ENCODE assay signal across 12 cellular contexts in the genomic region with DNA sequence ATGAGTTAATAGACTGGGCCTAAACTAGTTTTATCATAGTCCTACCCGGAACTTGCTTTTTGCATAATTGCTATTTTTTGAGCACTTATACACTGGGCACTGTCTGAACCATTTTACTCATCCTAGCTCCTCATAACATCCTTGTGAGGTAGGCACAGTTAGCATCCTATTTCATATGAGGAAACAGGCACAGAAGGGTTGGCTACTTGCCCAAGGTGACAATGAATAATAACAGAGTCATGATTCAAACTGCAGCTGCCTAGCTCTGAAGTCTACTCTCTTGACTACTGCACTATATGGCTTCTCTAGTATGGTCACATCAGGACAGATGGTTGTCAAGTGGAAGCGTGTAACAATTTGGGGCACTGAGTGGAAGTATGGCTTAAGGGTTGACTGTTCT. TPM values are rescaled to one million over a fixed set of nuclear protein-coding genes. Genes with fewer than 3 reads are reported as not detected.
DNase-seq lines count a peak whose midpoint lies in the region; FAIRE-seq and TF ChIP-seq lines count a peak whose summit lies in the region.
"Had no signal": no experiment of that assay in that cellular context is flagged by ENCODE, and none has a peak within 500 bp of the region (broad histone marks: within the 10 kb centered on the region; RNA-seq: fewer than 3 reads in every experiment).

No MANE protein-coding gene starts in this region.

- H3K36me3 ChIP-seq in brain microvascular endothelial cell (replicated peaks), result no peaks in the 10 kb centered on the region
- H3K36me3 ChIP-seq in small intestine (ENCODE audit: control insufficient read depth in 2 of 2, insufficient read depth in 2 of 2, low read length in 2 of 2), result no peaks in the 10 kb centered on the region
- H3K36me3 ChIP-seq: right lobe of liver, tibial artery had no signal

- H3K27ac ChIP-seq in brain microvascular endothelial cell (no peak overlapping the region), small intestine (ENCODE audit: low read depth in 1 of 2, low read length in 1 of 2) (no peak overlapping the region)
- H3K27ac ChIP-seq: right lobe of liver, tibial artery had no signal

- DNase-seq in NCI-H748 (lab: John Stamatoyannopoulos, UW; ENCODE audit: unreplicated experiment) (peak; percentile 54), NCI-H748 treated with DMSO at 0.1 percent for 48 hours (lab: John Stamatoyannopoulos, UW) (no peak), NCI-H2227 (lab: John Stamatoyannopoulos, UW; ENCODE audit: unreplicated experiment) (peak; percentile 24), brain microvascular endothelial cell (peak; percentile 89), small intestine (peak; percentile 62), CD14-positive monocyte (ENCODE audit: low spot score) (no peak)
- no peak for DNase-seq in stimulated activated CD4-positive, alpha-beta T cell treated with anti-CD3 and anti-CD28 coated beads, Interleukin-12 subunit alpha, Interleukin-12 subunit beta, amount 100 ng/mL, for 4 hours
- DNase-seq in stimulated activated naive CD4-positive, alpha-beta T cell (lab: John Stamatoyannopoulos, UW), result no peak
- DNase-seq: right lobe of liver, tibial artery had no signal

- no peak for TF ChIP-seq CTCF in brain microvascular endothelial cell (IDR thresholded peaks at IDR 0.05; ENCODE audit: low read depth, low read length, missing control alignments)
- no peak for TF ChIP-seq CTCF in CD14-positive monocyte (IDR thresholded peaks at IDR 0.05)

- FAIRE-seq in small intestine (lab: Jason Lieb, UNC), result no peak
- FAIRE-seq: A204.1 had no signal

- H3K27me3 ChIP-seq in brain microvascular endothelial cell (replicated peaks), result no peaks in the 10 kb centered on the region
- H3K27me3 ChIP-seq in small intestine (ENCODE audit: control insufficient read depth in 2 of 2, insufficient read depth in 2 of 2, low read length in 2 of 2), result no peaks in the 10 kb centered on the region
- H3K27me3 ChIP-seq: right lobe of liver, tibial artery had no signal

- no peak overlapping the region for H3K27ac Mint-ChIP-seq in CD14-positive monocyte
- H3K27ac Mint-ChIP-seq: T-helper 1 cell treated with Interleukin-12 subunit alpha and Interleukin-12 subunit beta and Interleukin-4 antibody, amounts not matched to agents 30 μg/mL and 1 μg/mL, for 36 hours had no signal

- H3K4me3 ChIP-seq in brain microvascular endothelial cell (ENCODE audit: low read depth, low read length) (no peak overlapping the region), small intestine (ENCODE audit: low read depth in 1 of 2, low read length in 2 of 2) (no peak overlapping the region)
- H3K4me3 ChIP-seq: right lobe of liver, tibial artery had no signal

- no peaks in the 10 kb centered on the region for H3K9me3 ChIP-seq in small intestine (ENCODE audit: control insufficient read depth, low read depth)
- H3K9me3 ChIP-seq: right lobe of liver, tibial artery had no signal

- in situ Hi-C loops in brain microvascular endothelial cell (cut with HindIII; ENCODE audit: low pct_ligation_motif_present, low sequenced_read_pairs), result no loop called here

- no peaks in the 10 kb centered on the region for H3K36me3 Mint-ChIP-seq in CD14-positive monocyte

- no peaks in the 10 kb centered on the region for H3K9me3 Mint-ChIP-seq in CD14-positive monocyte
- H3K9me3 Mint-ChIP-seq: T-helper 1 cell treated with Interleukin-12 subunit alpha and Interleukin-12 subunit beta and Interleukin-4 antibody, amounts not matched to agents 30 μg/mL and 1 μg/mL, for 36 hours had no signal

- WGBS in small intestine, 3 donors, result 66 to 75% (median 75%) methylated on average over 2 of the region's 2 CpGs

- intact Hi-C loops in CD14-positive monocyte (cut with micrococcal nuclease), result no loop called here

- H3K4me3 Mint-ChIP-seq in CD14-positive monocyte, result no peak overlapping the region
- H3K4me3 Mint-ChIP-seq: T-helper 1 cell treated with Interleukin-12 subunit alpha and Interleukin-12 subunit beta and Interleukin-4 antibody, amounts not matched to agents 30 μg/mL and 1 μg/mL, for 36 hours had no signal

- H3K4me1 ChIP-seq in small intestine (ENCODE audit: control insufficient read depth in 2 of 2, insufficient read depth in 1 of 2, low read depth in 1 of 2, low read length in 1 of 2), result no peaks in the 10 kb centered on the region
- H3K4me1 ChIP-seq: right lobe of liver, tibial artery had no signal

- H3K4me1 Mint-ChIP-seq in CD14-positive monocyte, result peaks cover 3% of the 10 kb centered on the region

- no peaks in the 10 kb centered on the region for H3K27me3 Mint-ChIP-seq in CD14-positive monocyte (ENCODE audit: low read depth in 3 of 3)

RNA-seq across cellular contexts. Expression of a gene that starts 18.2 kb away (rescaled TPM):
- 1 to 10 TPM; 2.4 to 5.8 (median 2.9) TPM for polyA plus RNA-seq in small intestine
- polyA plus RNA-seq in CD14-positive monocyte, result 1 to 10 TPM; 3.8 to 7.8 TPM

Comparison
In these comparisons a context has a peak if more than half of its experiments do, and no peak if none do; other contexts are left out.
1. DNase-seq: peak in NCI-H748 (single experiment), NCI-H2227 (single experiment), brain microvascular endothelial cell (single experiment) and small intestine (single experiment); none in NCI-H748 treated with DMSO at 0.1 percent for 48 hours (single experiment), stimulated activated CD4-positive, alpha-beta T cell treated with anti-CD3 and anti-CD28 coated beads, Interleukin-12 subunit alpha, Interleukin-12 subunit beta, amount 100 ng/mL, for 4 hours (single experiment), stimulated activated naive CD4-positive, alpha-beta T cell (0 of 6) and CD14-positive monocyte (single experiment).